Comparison of ENCODE assay signal across 24 cellular contexts in genomic region chr3:126750760-126751129, GRCh38. TPM values are rescaled to one million over a fixed set of nuclear protein-coding genes. Genes with fewer than 3 reads are reported as not detected.
DNase-seq lines count a peak whose midpoint lies in the region; ATAC-seq and TF ChIP-seq lines count a peak whose summit lies in the region.
"Had no signal": no experiment of that assay in that cellular context is flagged by ENCODE, and none has a peak within 500 bp of the region (broad histone marks: within the 10 kb centered on the region; RNA-seq: fewer than 3 reads in every experiment).

No MANE protein-coding gene starts in this region.

- no peak overlapping the region for H3K27ac ChIP-seq in body of pancreas
- no peak overlapping the region for H3K27ac ChIP-seq in CD4-positive, alpha-beta memory T cell (ENCODE audit: low read depth, low read length)
- H3K27ac ChIP-seq: C4-2B, foreskin keratinocyte, GM23248, left ventricle myocardium inferior, pancreas, upper lobe of right lung, VCaP had no signal

- H3K4me1 ChIP-seq in body of pancreas = peaks cover 19% of the 10 kb centered on the region
- no peaks in the 10 kb centered on the region for H3K4me1 ChIP-seq in CD4-positive, alpha-beta memory T cell (ENCODE audit: insufficient read depth, low read length)

- 62 to 71% methylated on average over 5 of the region's 5 CpGs for WGBS in body of pancreas, 2 donors

- ATAC-seq in body of pancreas = peak; percentile 19
- no peak for ATAC-seq in GM19467 (IDR thresholded peaks at IDR 0.05; ENCODE audit: unreplicated experiment)
- ATAC-seq: activated T-cell treated with anti-CD3 and anti-CD28 coated beads, Interleukin-2, amount 50 U/mL, for 4 hours; foreskin keratinocyte; K562; T-cell; upper lobe of right lung had no signal

- H3K27ac Mint-ChIP-seq in CD4-positive, alpha-beta memory T cell = no peak overlapping the region
- H3K27ac Mint-ChIP-seq: activated CD4-positive, alpha-beta memory T cell treated with anti-CD3 and anti-CD28 coated beads for 36 hours; activated naive CD4-positive, alpha-beta T cell treated with anti-CD3 and anti-CD28 coated beads, Interleukin-2, amount 50 U/mL, for 24 hours; T-cell had no signal

- peaks cover 3 to 14% (median 7%) of the 10 kb centered on the region in 4 donors for H3K4me1 Mint-ChIP-seq in CD4-positive, alpha-beta memory T cell

- no peaks in the 10 kb centered on the region for H3K9me3 Mint-ChIP-seq in CD4-positive, alpha-beta memory T cell
- H3K9me3 Mint-ChIP-seq: activated CD4-positive, alpha-beta memory T cell treated with anti-CD3 and anti-CD28 coated beads for 36 hours; activated naive CD4-positive, alpha-beta T cell treated with anti-CD3 and anti-CD28 coated beads, Interleukin-2, amount 50 U/mL, for 24 hours; activated T-cell treated with anti-CD3 and anti-CD28 coated beads, Interleukin-2, amount 50 U/mL, for 4 hours; T-cell had no signal

- POLR2A ChIA-PET in CD4-positive, alpha-beta memory T cell (lab: Charles Lee; ENCODE audit: partially characterized antibody) = no interaction called here

- H3K27me3 ChIP-seq in body of pancreas = no peaks in the 10 kb centered on the region
- no peaks in the 10 kb centered on the region for H3K27me3 ChIP-seq in CD4-positive, alpha-beta memory T cell (ENCODE audit: insufficient read depth, low read length)
- H3K27me3 ChIP-seq: foreskin keratinocyte, pancreas, upper lobe of right lung had no signal

- peaks cover 0 to 12% of the 10 kb centered on the region in 2 donors for H3K36me3 Mint-ChIP-seq in CD4-positive, alpha-beta memory T cell

- no peak overlapping the region for H3K4me3 ChIP-seq in body of pancreas
- no peak overlapping the region for H3K4me3 ChIP-seq in CD4-positive, alpha-beta memory T cell (ENCODE audit: low read length in 2 of 2)
- H3K4me3 ChIP-seq: GM23248, K562, left ventricle myocardium inferior, pancreas, upper lobe of right lung had no signal

- no peaks in the 10 kb centered on the region for H3K27me3 Mint-ChIP-seq in CD4-positive, alpha-beta memory T cell
- H3K27me3 Mint-ChIP-seq: activated CD4-positive, alpha-beta memory T cell treated with anti-CD3 and anti-CD28 coated beads for 36 hours; activated naive CD4-positive, alpha-beta T cell treated with anti-CD3 and anti-CD28 coated beads, Interleukin-2, amount 50 U/mL, for 24 hours; T-cell had no signal

- no peak overlapping the region for H3K4me3 Mint-ChIP-seq in CD4-positive, alpha-beta memory T cell
- H3K4me3 Mint-ChIP-seq: activated CD4-positive, alpha-beta memory T cell treated with anti-CD3 and anti-CD28 coated beads for 36 hours; activated naive CD4-positive, alpha-beta T cell treated with anti-CD3 and anti-CD28 coated beads, Interleukin-2, amount 50 U/mL, for 24 hours; activated T-cell treated with anti-CD3 and anti-CD28 coated beads, Interleukin-2, amount 50 U/mL, for 4 hours; T-cell had no signal

- H3K9me3 ChIP-seq in body of pancreas = no peaks in the 10 kb centered on the region
- H3K9me3 ChIP-seq in CD4-positive, alpha-beta memory T cell (ENCODE audit: control insufficient read depth in 1 of 2, low read length in 2 of 2) = no peaks in the 10 kb centered on the region
- H3K9me3 ChIP-seq: left ventricle myocardium inferior, pancreas, upper lobe of right lung had no signal

- peak; percentile 94 for DNase-seq in DMS 273 (lab: John Stamatoyannopoulos, UW; ENCODE audit: unreplicated experiment)
- DNase-seq in NCI-H524 (lab: John Stamatoyannopoulos, UW) = peak; percentile 93 to 94
- DNase-seq in body of pancreas = no peak
- peak; percentile 81 for DNase-seq in myocyte (ENCODE audit: low read depth)
- DNase-seq in CD4-positive, alpha-beta memory T cell = no peak
- DNase-seq in NCI-H187 treated with DMSO at 0.1 percent for 48 hours (lab: John Stamatoyannopoulos, UW) = no peak
- DNase-seq in middle frontal gyrus (ENCODE audit: extremely low spot score, low spot score) = no peak
- DNase-seq: activated CD4-positive, alpha-beta memory T cell treated with anti-CD3 and anti-CD28 coated beads for 36 hours; activated T-cell treated with anti-CD3 and anti-CD28 coated beads, Interleukin-2, amount 50 U/mL, for 4 hours; dermis blood vessel endothelial cell; DMS79 treated with DMSO at 0.1 percent for 48 hours; foreskin keratinocyte; GM23248; left ventricle myocardium inferior; NCI-H1092; NK-92 treated with Interleukin-12 subunit alpha and Interleukin-12 subunit beta, amount 100 ng/mL, for 24 hours; pancreas; T-cell; upper lobe of right lung had no signal

- no peaks in the 10 kb centered on the region for H3K36me3 ChIP-seq in body of pancreas (replicated peaks in 1 of 2; ENCODE audit: insufficient read depth in 1 of 2, low read depth in 2 of 2)
- H3K36me3 ChIP-seq in CD4-positive, alpha-beta memory T cell (ENCODE audit: insufficient read depth, low read length) = no peaks in the 10 kb centered on the region
- H3K36me3 ChIP-seq: left ventricle myocardium inferior, pancreas, upper lobe of right lung had no signal

- TF ChIP-seq CTCF in body of pancreas (IDR thresholded peaks at IDR 0.05) = no peak

- CTCF ChIA-PET in CD4-positive, alpha-beta memory T cell (lab: Charles Lee; ENCODE audit: partially characterized antibody) = no interaction called here

- no peak for TF ChIP-seq POLR2A in body of pancreas (IDR thresholded peaks at IDR 0.05)

- intact Hi-C loops in body of pancreas (cut with DNase I) = loop anchor here (10.0 kb wide), 1 partner anchor 704 kb away; no protein-coding TSS in a partner anchor
- intact Hi-C loops in CD4-positive, alpha-beta memory T cell (cut with micrococcal nuclease) = no loop called here

RNA-seq across cellular contexts. Expression of gene CHCHD6, which starts 46.7 kb away (rescaled TPM):
- 10 to 100 TPM in 1 of 2 donors, under 1 TPM in 1; 0.66 to 10.9 TPM for total RNA-seq in body of pancreas
- 11.8 and 21.9 TPM in 2 replicates for total RNA-seq in myocyte
- 37.7 TPM for polyA plus RNA-seq in myocyte (2012)
- total RNA-seq in CD4-positive, alpha-beta memory T cell = 1 to 10 TPM; 7.3 to 8.9 TPM
- polyA plus RNA-seq in CD4-positive, alpha-beta memory T cell = 10 to 100 TPM; 11.5 to 12.3 TPM

Comparison
In these comparisons a context has a peak if more than half of its experiments do, and no peak if none do; other contexts are left out.
1. DNase-seq: peak in DMS 273 (single experiment), NCI-H524 (2 of 2) and myocyte (single experiment); none in body of pancreas (0 of 4), CD4-positive, alpha-beta memory T cell (0 of 5), NCI-H187 treated with DMSO at 0.1 percent for 48 hours (single experiment) and middle frontal gyrus (single experiment).